In the genomic region with DNA sequence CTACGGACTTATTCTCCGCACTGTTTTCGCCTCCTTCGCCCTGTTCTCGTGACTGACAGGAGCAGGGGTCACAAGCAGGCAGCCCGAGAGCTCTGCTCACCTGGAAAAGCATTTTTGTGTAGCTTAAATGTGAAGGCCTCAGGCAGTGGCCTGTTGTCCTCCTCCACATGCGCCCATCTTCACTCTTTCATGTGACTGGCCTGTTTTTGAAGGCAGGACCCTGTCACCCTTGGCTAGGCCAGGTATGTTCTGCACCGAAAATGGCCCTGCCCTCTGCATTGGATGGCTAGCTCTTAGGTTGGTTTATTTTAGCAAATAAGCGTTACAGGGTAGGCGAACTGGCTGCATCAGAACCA, we compare ENCODE assay signal across 7 cellular contexts. TPM values are rescaled to one million over a fixed set of nuclear protein-coding genes. Genes with fewer than 3 reads are reported as not detected.
A peak's percentile ranks its signal among the peaks of the same experiment; 100 is the strongest.
DNase-seq lines count a peak whose midpoint lies in the region; ATAC-seq and TF ChIP-seq lines count a peak whose summit lies in the region.

No MANE protein-coding gene starts in this region.

- peaks cover 15% of the 10 kb centered on the region for H3K9me3 Mint-ChIP-seq in activated T-helper 2 cell treated with anti-CD3 and anti-CD28 coated beads, Interferon-gamma antibody, Interleukin-2, Interleukin-4, amounts not matched to agents 10 μg/mL and 5 μg/mL and 100 μg/mL, durations not matched to agents 14 hours and 24 hours and 36 hours
- H3K9me3 Mint-ChIP-seq in stimulated activated effector memory CD8-positive, alpha-beta T cell treated with anti-CD3 and anti-CD28 coated beads, Interleukin-12 subunit alpha, Interleukin-12 subunit beta, amount 100 ng/mL, for 72 hours = no peaks in the 10 kb centered on the region

- no peaks in the 10 kb centered on the region for H3K36me3 Mint-ChIP-seq in activated T-helper 2 cell treated with anti-CD3 and anti-CD28 coated beads, Interferon-gamma antibody, Interleukin-2, Interleukin-4, amounts not matched to agents 10 μg/mL and 5 μg/mL and 100 μg/mL, durations not matched to agents 14 hours and 24 hours and 36 hours (ENCODE audit: low read depth)
- peaks cover 5% of the 10 kb centered on the region for H3K36me3 Mint-ChIP-seq in stimulated activated effector memory CD8-positive, alpha-beta T cell treated with anti-CD3 and anti-CD28 coated beads, Interleukin-12 subunit alpha, Interleukin-12 subunit beta, amount 100 ng/mL, for 72 hours

- DNase-seq in HEK293T (ENCODE audit: extremely low spot score) = no peak
- no peak for DNase-seq in activated T-helper 2 cell treated with anti-CD3 and anti-CD28 coated beads, Interferon-gamma antibody, Interleukin-2, Interleukin-4, amounts not matched to agents 10 μg/mL and 5 μg/mL and 100 μg/mL, durations not matched to agents 14 hours and 24 hours and 36 hours (ENCODE audit: low spot score)
- no peak for DNase-seq in stimulated activated effector memory CD8-positive, alpha-beta T cell treated with anti-CD3 and anti-CD28 coated beads, Interleukin-12 subunit alpha, Interleukin-12 subunit beta, amount 100 ng/mL, for 72 hours (ENCODE audit: low spot score in 2 of 2)
- DNase-seq in NCI-H345 treated with DMSO at 0.1 percent for 48 hours (lab: John Stamatoyannopoulos, UW; ENCODE audit: unreplicated experiment) = no peak
- no peak for DNase-seq in COR-L47 (lab: John Stamatoyannopoulos, UW)

- POLR2A ChIA-PET in HEK293T (lab: Yijun Ruan, JAX) = interaction anchor here (0.5 to 3.5 kb wide), 10 partner anchors 8 to 141 kb away, joined by 3 to 17 read pairs (median 3); a partner anchor contains a TSS

- H3K9me3 ChIP-seq in iPS-18a (ENCODE audit: control insufficient read depth, low read depth, low read length) = no peaks in the 10 kb centered on the region

- intact Hi-C loops in activated T-helper 2 cell treated with anti-CD3 and anti-CD28 coated beads, Interferon-gamma antibody, Interleukin-2, Interleukin-4, amounts not matched to agents 10 μg/mL and 5 μg/mL and 100 μg/mL, durations not matched to agents 14 hours and 24 hours and 36 hours (cut with micrococcal nuclease) = loop anchor here (2.0 kb wide), 1 partner anchor 121 kb away; a partner anchor contains a TSS

- H3K4me1 Mint-ChIP-seq in activated T-helper 2 cell treated with anti-CD3 and anti-CD28 coated beads, Interferon-gamma antibody, Interleukin-2, Interleukin-4, amounts not matched to agents 10 μg/mL and 5 μg/mL and 100 μg/mL, durations not matched to agents 14 hours and 24 hours and 36 hours (ENCODE audit: low read depth) = peaks cover 8% of the 10 kb centered on the region
- peaks cover 6% of the 10 kb centered on the region for H3K4me1 Mint-ChIP-seq in stimulated activated effector memory CD8-positive, alpha-beta T cell treated with anti-CD3 and anti-CD28 coated beads, Interleukin-12 subunit alpha, Interleukin-12 subunit beta, amount 100 ng/mL, for 72 hours

- no peaks in the 10 kb centered on the region for H3K27me3 ChIP-seq in iPS-18a (ENCODE audit: control insufficient read depth, insufficient read depth, low read length)

- no peaks in the 10 kb centered on the region for H3K27me3 Mint-ChIP-seq in activated T-helper 2 cell treated with anti-CD3 and anti-CD28 coated beads, Interferon-gamma antibody, Interleukin-2, Interleukin-4, amounts not matched to agents 10 μg/mL and 5 μg/mL and 100 μg/mL, durations not matched to agents 14 hours and 24 hours and 36 hours (ENCODE audit: low read depth)

- H3K4me3 ChIP-seq in iPS-18a (ENCODE audit: low read length) = peak overlapping the region; percentile 65

- peak overlapping the region; percentile 77 for H3K27ac Mint-ChIP-seq in activated T-helper 2 cell treated with anti-CD3 and anti-CD28 coated beads, Interferon-gamma antibody, Interleukin-2, Interleukin-4, amounts not matched to agents 10 μg/mL and 5 μg/mL and 100 μg/mL, durations not matched to agents 14 hours and 24 hours and 36 hours
- peak overlapping the region; percentile 92 for H3K27ac Mint-ChIP-seq in stimulated activated effector memory CD8-positive, alpha-beta T cell treated with anti-CD3 and anti-CD28 coated beads, Interleukin-12 subunit alpha, Interleukin-12 subunit beta, amount 100 ng/mL, for 72 hours

- ATAC-seq in stimulated activated effector memory CD8-positive, alpha-beta T cell treated with anti-CD3 and anti-CD28 coated beads, Interleukin-12 subunit alpha, Interleukin-12 subunit beta, amount 100 ng/mL, for 72 hours = no peak
- no peak for ATAC-seq in HG03520 (IDR thresholded peaks at IDR 0.05; ENCODE audit: unreplicated experiment)

- H3K4me3 Mint-ChIP-seq in activated T-helper 2 cell treated with anti-CD3 and anti-CD28 coated beads, Interferon-gamma antibody, Interleukin-2, Interleukin-4, amounts not matched to agents 10 μg/mL and 5 μg/mL and 100 μg/mL, durations not matched to agents 14 hours and 24 hours and 36 hours (ENCODE audit: low read depth) = peak overlapping the region; percentile 88
- peak overlapping the region; percentile 85 for H3K4me3 Mint-ChIP-seq in stimulated activated effector memory CD8-positive, alpha-beta T cell treated with anti-CD3 and anti-CD28 coated beads, Interleukin-12 subunit alpha, Interleukin-12 subunit beta, amount 100 ng/mL, for 72 hours

- no peaks in the 10 kb centered on the region for H3K4me1 ChIP-seq in iPS-18a (ENCODE audit: control insufficient read depth, low read depth, low read length)

- no peaks in the 10 kb centered on the region for H3K36me3 ChIP-seq in iPS-18a (ENCODE audit: control insufficient read depth, low read depth, low read length)

- H3K27ac ChIP-seq in iPS-18a (ENCODE audit: low read length) = no peak overlapping the region

- H3K9ac ChIP-seq in iPS-18a (ENCODE audit: low read length) = peak overlapping the region; percentile 40

- CTCF ChIA-PET in HEK293T (lab: Yijun Ruan, JAX) = no interaction called here

TF ChIP-seq in HEK293T, 16 proteins besides CTCF, POLR2A, EP300 and RAD21:
- TF ChIP-seq, protein P1, sequence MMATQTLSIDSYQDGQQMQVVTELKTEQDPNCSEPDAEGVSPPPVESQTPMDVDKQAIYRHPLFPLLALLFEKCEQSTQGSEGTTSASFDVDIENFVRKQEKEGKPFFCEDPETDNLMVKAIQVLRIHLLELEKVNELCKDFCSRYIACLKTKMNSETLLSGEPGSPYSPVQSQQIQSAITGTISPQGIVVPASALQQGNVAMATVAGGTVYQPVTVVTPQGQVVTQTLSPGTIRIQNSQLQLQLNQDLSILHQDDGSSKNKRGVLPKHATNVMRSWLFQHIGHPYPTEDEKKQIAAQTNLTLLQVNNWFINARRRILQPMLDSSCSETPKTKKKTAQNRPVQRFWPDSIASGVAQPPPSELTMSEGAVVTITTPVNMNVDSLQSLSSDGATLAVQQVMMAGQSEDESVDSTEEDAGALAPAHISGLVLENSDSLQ (IDR thresholded peaks at IDR 0.05) = peak; percentile 46
- TF ChIP-seq ARNT (IDR thresholded peaks at IDR 0.05) = no peak
- peak; percentile 58 for TF ChIP-seq L3MBTL2 (conservative IDR thresholded peaks at IDR 0.05)
TF ChIP-seq in HEK293T: peak in this region for 2.

RNA-seq across cellular contexts. Expression of a gene that starts 0.6 kb away (rescaled TPM):
- 7.7 and 9.1 TPM in 2 replicates for total RNA-seq in activated T-helper 2 cell treated with anti-CD3 and anti-CD28 coated beads, Interferon-gamma antibody, Interleukin-2, Interleukin-4, amounts not matched to agents 10 μg/mL and 5 μg/mL and 100 μg/mL, durations not matched to agents 14 hours and 24 hours and 36 hours
